In genomic region chr15:43067717-43068461, GRCh38 we compare ENCODE assay signal across 12 cellular contexts. TPM values are rescaled to one million over a fixed set of nuclear protein-coding genes. Genes with fewer than 3 reads are reported as not detected.
DNase-seq lines count a peak whose midpoint lies in the region; ATAC-seq, FAIRE-seq and TF ChIP-seq lines count a peak whose summit lies in the region.
"Had no signal": no experiment of that assay in that cellular context is flagged by ENCODE, and none has a peak within 500 bp of the region (broad histone marks: within the 10 kb centered on the region; RNA-seq: fewer than 3 reads in every experiment).

No MANE protein-coding gene starts in this region.

- peaks cover 4% of the 10 kb centered on the region for H3K4me1 Mint-ChIP-seq in activated CD4-positive, alpha-beta T cell treated with anti-CD3 and anti-CD28 coated beads, Interleukin-2, amount 10 ng/mL, durations not matched to agents 7 days and 5 days
- no peaks in the 10 kb centered on the region for H3K4me1 Mint-ChIP-seq in immature natural killer cell

- BruUV-seq in K562 (replicated peaks; lab: Mats Ljungman, UMichigan) = no TSS peak

- 87% methylated on average over 7 of the region's 8 CpGs for WGBS in K562 (ENCODE audit: insufficient coverage, low coverage, missing lambda C conversion rate)
- no CpG with 5 or more reads among the region's 8 CpGs for WGBS in mesendoderm (ENCODE audit: extremely low coverage, insufficient coverage, low lambda C conversion rate)

- ATAC-seq in K562 (no peak), GM19035 (IDR thresholded peaks at IDR 0.05; ENCODE audit: unreplicated experiment) (no peak)

- no peaks in the 10 kb centered on the region for H3K79me1 ChIP-seq in mesendoderm (ENCODE audit: low read length)

- in situ Hi-C loops in K562 (cut with MboI) = no loop called here

- H4K8ac ChIP-seq in mesendoderm (ENCODE audit: low read depth, low read length) = no peak overlapping the region

- no peak for TF ChIP-seq RAD21 in K562 (CRISPR knock-in tag; conservative IDR thresholded peaks at IDR 0.05 in 1 of 2, IDR thresholded peaks at IDR 0.05 in 1 of 2)

- no peak overlapping the region for H3K27ac Mint-ChIP-seq in activated CD4-positive, alpha-beta T cell treated with anti-CD3 and anti-CD28 coated beads, Interleukin-2, amount 10 ng/mL, durations not matched to agents 7 days and 5 days
- H3K27ac Mint-ChIP-seq in immature natural killer cell = no peak overlapping the region
- H3K27ac Mint-ChIP-seq: activated naive CD8-positive, alpha-beta T cell had no signal

- TF ChIP-seq POLR2A in K562 (conservative IDR thresholded peaks at IDR 0.05) = no peak

- H3K4me2 ChIP-seq in K562 (ENCODE audit: insufficient read depth, low read length) = no peak overlapping the region
- H3K4me2 ChIP-seq in mesendoderm (ENCODE audit: low read length) = no peak overlapping the region
- H3K4me2 ChIP-seq: PC-9 had no signal

- FAIRE-seq in K562 (lab: Jason Lieb, UNC) = no peak

- H3K27ac ChIP-seq in K562 (ENCODE audit: extremely low read depth, low read depth, low read length) = no peak overlapping the region
- H3K27ac ChIP-seq in mesendoderm (ENCODE audit: low read depth, low read length) = no peak overlapping the region
- H3K27ac ChIP-seq: PC-9 had no signal

- H3K56ac ChIP-seq in mesendoderm (ENCODE audit: low read length) = no peak overlapping the region

- TF ChIP-seq CTCF in K562 (IDR thresholded peaks at IDR 0.05 in 2 of 3, conservative IDR thresholded peaks at IDR 0.05 in 1 of 3; ENCODE audit: insufficient read depth in 2 of 3, low read depth in 1 of 3, low read length in 3 of 3) = no peak

- H2AFZ ChIP-seq in K562 (ENCODE audit: low read depth, low read length) = no peak overlapping the region
- H2AFZ ChIP-seq: PC-9 had no signal

- no peaks in the 10 kb centered on the region for H3K27me3 Mint-ChIP-seq in activated CD4-positive, alpha-beta T cell treated with anti-CD3 and anti-CD28 coated beads, Interleukin-2, amount 10 ng/mL, durations not matched to agents 7 days and 5 days
- H3K27me3 Mint-ChIP-seq in immature natural killer cell (ENCODE audit: low read depth in 3 of 3) = peaks cover 0 to 1% (median 0%) of the 10 kb centered on the region in 3 donors
- H3K27me3 Mint-ChIP-seq: activated naive CD8-positive, alpha-beta T cell had no signal

- H3K23ac ChIP-seq in mesendoderm (ENCODE audit: low read length) = no peak overlapping the region

- no peaks in the 10 kb centered on the region for H3K9me1 ChIP-seq in K562 (ENCODE audit: control insufficient read depth, insufficient read depth, low read length)

- no peak overlapping the region for H3K4ac ChIP-seq in mesendoderm (ENCODE audit: low read depth, low read length)

- CTCF ChIA-PET in activated CD4-positive, alpha-beta T cell treated with anti-CD3 and anti-CD28 coated beads, Interleukin-2, amount 10 ng/mL, durations not matched to agents 7 days and 5 days (lab: Charles Lee) = no interaction called here
- CTCF ChIA-PET in K562 (lab: Yijun Ruan, JAX; ENCODE audit: low intra/inter-chr PET ratio) = no interaction called here

- POLR2A ChIA-PET in activated CD4-positive, alpha-beta T cell treated with anti-CD3 and anti-CD28 coated beads, Interleukin-2, amount 10 ng/mL, durations not matched to agents 7 days and 5 days (lab: Charles Lee) = no interaction called here
- POLR2A ChIA-PET in K562 (lab: Yijun Ruan, JAX) = no interaction called here

- H3K9ac ChIP-seq in K562 (ENCODE audit: insufficient read depth in 1 of 2, low read depth in 2 of 2, low read length in 2 of 2) (no peak overlapping the region), mesendoderm (ENCODE audit: low read length) (no peak overlapping the region)

- no peak overlapping the region for H2BK15ac ChIP-seq in mesendoderm (replicated peaks; ENCODE audit: low read depth)

- peaks cover 60% of the 10 kb centered on the region for H3K36me3 Mint-ChIP-seq in activated CD4-positive, alpha-beta T cell treated with anti-CD3 and anti-CD28 coated beads, Interleukin-2, amount 10 ng/mL, durations not matched to agents 7 days and 5 days (ENCODE audit: low read depth)
- peaks cover 20 to 36% (median 21%) of the 10 kb centered on the region in 3 donors for H3K36me3 Mint-ChIP-seq in immature natural killer cell

- H4K5ac ChIP-seq in mesendoderm (ENCODE audit: low read length) = no peak overlapping the region

- H3K4me1 ChIP-seq in K562 (replicated peaks in 1 of 2; ENCODE audit: control insufficient read depth in 2 of 2, insufficient read depth in 2 of 2, low read length in 2 of 2) (peaks cover 0 to 4% of the 10 kb centered on the region in 2 experiments; a peak in 1 of 5 replicates), mesendoderm (ENCODE audit: control insufficient read depth, low read depth, low read length) (no peaks in the 10 kb centered on the region)

- intact Hi-C loops in K562 (cut with micrococcal nuclease) = no loop called here

- peaks cover 65% of the 10 kb centered on the region for H3K36me3 ChIP-seq in MG63
- H3K36me3 ChIP-seq in K562 (ENCODE audit: control insufficient read depth, insufficient read depth, low read length) = peaks cover 76% of the 10 kb centered on the region; the same call in 2 of the 3 replicates
- peaks cover 4% of the 10 kb centered on the region for H3K36me3 ChIP-seq in mesendoderm (ENCODE audit: control insufficient read depth, insufficient read depth, low read length)

- H3K79me2 ChIP-seq in K562 (ENCODE audit: control insufficient read depth, insufficient read depth, low read length) (no peaks in the 10 kb centered on the region), mesendoderm (ENCODE audit: control insufficient read depth, insufficient read depth, low read length) (no peaks in the 10 kb centered on the region)

- no peak overlapping the region for H3K4me3 ChIP-seq in MG63
- no peak overlapping the region for H3K4me3 ChIP-seq in K562
- H3K4me3 ChIP-seq in mesendoderm (ENCODE audit: low read length) = no peak overlapping the region
- H3K4me3 ChIP-seq: PC-9 had no signal

- no peak overlapping the region for H2BK5ac ChIP-seq in mesendoderm (ENCODE audit: low read length)

- no peaks in the 10 kb centered on the region for H3K9me3 Mint-ChIP-seq in activated CD4-positive, alpha-beta T cell treated with anti-CD3 and anti-CD28 coated beads, Interleukin-2, amount 10 ng/mL, durations not matched to agents 7 days and 5 days
- H3K9me3 Mint-ChIP-seq in immature natural killer cell = no peaks in the 10 kb centered on the region

- no peaks in the 10 kb centered on the region for H3K9me3 ChIP-seq in MG63
- no peaks in the 10 kb centered on the region for H3K9me3 ChIP-seq in K562 (replicated peaks; ENCODE audit: control insufficient read depth, insufficient read depth, low read depth, low read length)

- no peaks in the 10 kb centered on the region for H4K20me1 ChIP-seq in K562 (replicated peaks; ENCODE audit: control insufficient read depth, insufficient read depth, low read length)

- no peak for TF ChIP-seq EP300 in K562 (IDR thresholded peaks at IDR 0.05; ENCODE audit: low read length)

- H3K4me3 Mint-ChIP-seq in activated CD4-positive, alpha-beta T cell treated with anti-CD3 and anti-CD28 coated beads, Interleukin-2, amount 10 ng/mL, durations not matched to agents 7 days and 5 days = no peak overlapping the region
- no peak overlapping the region for H3K4me3 Mint-ChIP-seq in immature natural killer cell
- H3K4me3 Mint-ChIP-seq: activated naive CD8-positive, alpha-beta T cell had no signal

- H3K27me3 ChIP-seq in MG63 (no peaks in the 10 kb centered on the region), K562 (ENCODE audit: control insufficient read depth in 2 of 2, insufficient read depth in 2 of 2, low read length in 2 of 2) (no peaks in the 10 kb centered on the region), mesendoderm (ENCODE audit: insufficient read depth, low read length, poor library complexity) (no peaks in the 10 kb centered on the region)

- no peak overlapping the region for H3K18ac ChIP-seq in mesendoderm (ENCODE audit: low read length)

- no peak overlapping the region for H2AK5ac ChIP-seq in mesendoderm (ENCODE audit: low read length)

- no peak overlapping the region for H2BK120ac ChIP-seq in mesendoderm (ENCODE audit: low read depth, low read length)

- peak; percentile 7 for DNase-seq in activated CD4-positive, alpha-beta T cell treated with anti-CD3 and anti-CD28 coated beads, Interleukin-2, amount 10 ng/mL, durations not matched to agents 7 days and 5 days
- DNase-seq in activated CD4-positive, alpha-beta T cell treated with anti-CD3 and anti-CD28 coated beads for 1 hour = no peak
- DNase-seq in MG63 = peak; percentile 7
- no peak for DNase-seq in K562 (ENCODE audit: extremely low read depth in 1 of 4, low spot score in 3 of 4)
- peak; percentile 15 for DNase-seq in mesendoderm
- DNase-seq in immature natural killer cell = no peak
- no peak for DNase-seq in activated naive CD4-positive, alpha-beta T cell treated with anti-CD3 and anti-CD28 coated beads, Interleukin-2, amount 50 U/mL, for 16 hours
- DNase-seq: NCI-H146; PC-9; stimulated activated CD4-positive, alpha-beta T cell treated with anti-CD3 and anti-CD28 coated beads, Interleukin-4, amount 100 ng/mL, for 24 hours had no signal

TF ChIP-seq in K562, 482 proteins besides CTCF, POLR2A, EP300 and RAD21 (continues in another document):
- no peak for TF ChIP-seq SMARCA5 (IDR thresholded peaks at IDR 0.05)

RNA-seq across cellular contexts. Expression of gene UBR1, which starts 37.9 kb away (rescaled TPM):
- total RNA-seq in activated CD4-positive, alpha-beta T cell treated with anti-CD3 and anti-CD28 coated beads, Interleukin-2, amount 10 ng/mL, durations not matched to agents 7 days and 5 days = 10 to 100 TPM; 27.8 to 31.8 TPM
- 12.6 and 16.8 TPM in 2 replicates for total RNA-seq in MG63 (2014; rRNA removed; shearing (Covaris generic); ENCODE audit: low replicate concordance)
- total RNA-seq in K562 (2011; cell fraction: chromatin; rRNA removed; ENCODE audit: low replicate concordance) = 44.9 and 175 TPM in 2 replicates
- total RNA-seq in K562 (2011; cell fraction: nucleolus; rRNA removed) = 23.3 and 24.9 TPM in 2 replicates
- 47.1 and 58.6 TPM in 2 replicates for total RNA-seq in K562 (2011; cell fraction: nucleoplasm; rRNA removed)
- total RNA-seq in K562 (2014; rRNA removed) (15.3 and 20.9 TPM in 2 replicates), K562 (2014; rRNA removed; fragmentation: Illumina TruSeq; extraction: Trizol) (30.7 and 32.8 TPM in 2 replicates), K562 (2015; rRNA removed; fragmentation: Illumina TruSeq; extraction: Trizol) (23.6 and 28.6 TPM in 2 replicates), K562 (2021) (21.2 and 24.0 TPM in 2 replicates)
- polyA plus RNA-seq in K562 (2011; rRNA removed) (10.6 and 15.7 TPM in 2 replicates), K562 (2014; fragmentation: Illumina TruSeq; extraction: Trizol) (10.8 and 14.2 TPM in 2 replicates), K562 (2014; fragmentation: Nextera tagmentation; extraction: Ambion mirVana) (1 to 10 TPM; 5.8 to 7.1 TPM), K562 (2014; rRNA removed) (10.8 and 11.6 TPM in 2 replicates), immature natural killer cell (10 to 100 TPM; 12.1 to 26.5 (median 15.1) TPM)
- polyA plus RNA-seq in K562 (2011; cell fraction: cytosol; rRNA removed) = 2.7 and 4.1 TPM in 2 replicates
- polyA plus RNA-seq in K562 (2011; cell fraction: nucleus; rRNA removed) = 11.4 and 13.6 TPM in 2 replicates
- polyA plus RNA-seq in K562 (2012) = 7.8 and 9.5 TPM in 2 replicates
- polyA minus RNA-seq in K562 (2011; rRNA and poly(A)+ RNA removed) = 39.0 and 48.8 TPM in 2 replicates
- 16.3 and 21.1 TPM in 2 replicates for polyA minus RNA-seq in K562 (2011; cell fraction: cytosol; rRNA and poly(A)+ RNA removed)
- polyA minus RNA-seq in K562 (2011; cell fraction: nucleus; rRNA and poly(A)+ RNA removed) = 47.7 and 61.1 TPM in 2 replicates
- 7.3 TPM for polyA plus RNA-seq in mesendoderm (2013, experiment 1 of 2)
- polyA plus RNA-seq in mesendoderm (2013, experiment 2 of 2) = 6.9 TPM

Comparison
In these comparisons a context has a peak if more than half of its experiments do, and no peak if none do; other contexts are left out.
1. DNase-seq: peak in activated CD4-positive, alpha-beta T cell treated with anti-CD3 and anti-CD28 coated beads, Interleukin-2, amount 10 ng/mL, durations not matched to agents 7 days and 5 days (single experiment), MG63 (single experiment) and mesendoderm (single experiment); none in activated CD4-positive, alpha-beta T cell treated with anti-CD3 and anti-CD28 coated beads for 1 hour (single experiment), K562 (0 of 4), immature natural killer cell (0 of 3) and activated naive CD4-positive, alpha-beta T cell treated with anti-CD3 and anti-CD28 coated beads, Interleukin-2, amount 50 U/mL, for 16 hours (single experiment).